Comparison of ENCODE assay signal across 8 cellular contexts in genomic region chr16:71894921-71895678, GRCh38. TPM values are rescaled to one million over a fixed set of nuclear protein-coding genes. Genes with fewer than 3 reads are reported as not detected.
A peak's percentile ranks its signal among the peaks of the same experiment; 100 is the strongest.
DNase-seq lines count a peak whose midpoint lies in the region; ATAC-seq and TF ChIP-seq lines count a peak whose summit lies in the region.

Gene IST1 (plus strand): TSS chr16:71895531. CDS start chr16:71915641, 20,110 bp downstream.

- H3K9me3 ChIP-seq in right lobe of liver: no peaks in the 10 kb centered on the region

- H3K4me1 ChIP-seq in right lobe of liver: peaks cover 0 to 22% (median 6%) of the 10 kb centered on the region in 4 donors

- H3K27ac ChIP-seq in C4-2B (peak within 1 kb of the TSS; percentile 96), right lobe of liver (peak within 1 kb of the TSS; percentile 94 to 99 (median 94))

- 0% methylated on average over 13 of the region's 67 CpGs for WGBS in right lobe of liver (ENCODE audit: insufficient coverage, low coverage, low lambda C conversion rate, missing lambda C conversion rate)

- DNase-seq in NCI-H774 (lab: John Stamatoyannopoulos, UW): peak; percentile 91
- peak; percentile 98 to 99 for DNase-seq in activated CD4-positive, alpha-beta T cell treated with anti-CD3 and anti-CD28 coated beads, Interleukin-2, amount 50 U/mL, for 48 hours
- DNase-seq in dermis microvascular lymphatic vessel endothelial cell (ENCODE audit: low read depth in 2 of 2): peak; percentile 95 to 100
- peak; percentile 98 to 99 (median 98) for DNase-seq in right lobe of liver
- DNase-seq in stimulated activated CD4-positive, alpha-beta T cell treated with anti-CD3 and anti-CD28 coated beads, Interleukin-4, amount 100 ng/mL, for 4 hours: peak; percentile 96 to 98

- no peak for TF ChIP-seq CTCF in C4-2B (conservative IDR thresholded peaks at IDR 0.05)
- peak in 1 of 4 donors; percentile 15 for TF ChIP-seq CTCF in right lobe of liver (IDR thresholded peaks at IDR 0.05)

- H3K36me3 ChIP-seq in right lobe of liver: no peaks in the 10 kb centered on the region

- TF ChIP-seq POLR2A in right lobe of liver (IDR thresholded peaks at IDR 0.05): peak; percentile 95

- ATAC-seq in GM19351 (IDR thresholded peaks at IDR 0.05; ENCODE audit: unreplicated experiment) (peak; percentile 76), HG03521 (IDR thresholded peaks at IDR 0.05; ENCODE audit: unreplicated experiment) (peak; percentile 75), right lobe of liver (peak; percentile 93 to 97 (median 95))

- H3K4me3 ChIP-seq in right lobe of liver: peak within 1 kb of the TSS; percentile 86 to 94 (median 88)

- no peaks in the 10 kb centered on the region for H3K27me3 ChIP-seq in right lobe of liver

- intact Hi-C loops in right lobe of liver (cut with DNase I): no loop called here

RNA-seq across cellular contexts. Expression of gene IST1, which starts in this region (rescaled TPM):
- total RNA-seq in dermis microvascular lymphatic vessel endothelial cell (118 and 153 TPM in 2 replicates), right lobe of liver (10 to 100 TPM; 44.7 to 73.4 (median 65.5) TPM)

Comparison
In these comparisons a context has a peak if more than half of its experiments do, and no peak if none do; other contexts are left out.
1. Peak in every context shown above with its lines: DNase-seq, ATAC-seq, H3K4me3 ChIP-seq and H3K27ac ChIP-seq.